ENCODE assay signal across 8 cellular contexts in genomic region chr16:22374311-22375116, GRCh38. TPM values are rescaled to one million over a fixed set of nuclear protein-coding genes. Genes with fewer than 3 reads are reported as not detected.
A peak's percentile ranks its signal among the peaks of the same experiment; 100 is the strongest.
DNase-seq lines count a peak whose midpoint lies in the region; ATAC-seq and TF ChIP-seq lines count a peak whose summit lies in the region.

Gene CDR2, minus strand, starts transcription at chr16:22374619. Its CDS starts 310 bp downstream, at chr16:22374309.

- no peaks in the 10 kb centered on the region for H3K27me3 Mint-ChIP-seq in T-helper 1 cell treated with Interleukin-12 subunit alpha and Interleukin-12 subunit beta and Interleukin-4 antibody, amounts not matched to agents 30 μg/mL and 1 μg/mL, for 36 hours (ENCODE audit: low read depth)

- H3K27ac Mint-ChIP-seq in T-helper 1 cell treated with Interleukin-12 subunit alpha and Interleukin-12 subunit beta and Interleukin-4 antibody, amounts not matched to agents 30 μg/mL and 1 μg/mL, for 36 hours = peak within 1 kb of the TSS; percentile 91

- DNase-seq in NCI-H1694 treated with DMSO at 0.1 percent for 48 hours (lab: John Stamatoyannopoulos, UW) (peak; percentile 91), amniotic epithelial cell (ENCODE audit: low read depth) (peak; percentile 89), left cardiac atrium (peak; percentile 99), posterior vena cava (ENCODE audit: low spot score) (peak; percentile 100), upper lobe of right lung (peak; percentile 99)

- H3K4me1 ChIP-seq in upper lobe of right lung = peaks cover 36% of the 10 kb centered on the region

- H3K9me3 ChIP-seq in upper lobe of right lung = no peaks in the 10 kb centered on the region

- peaks cover 39% of the 10 kb centered on the region for H3K4me1 Mint-ChIP-seq in T-helper 1 cell treated with Interleukin-12 subunit alpha and Interleukin-12 subunit beta and Interleukin-4 antibody, amounts not matched to agents 30 μg/mL and 1 μg/mL, for 36 hours (ENCODE audit: low read depth)

- peak within 1 kb of the TSS; percentile 97 for H3K4me3 Mint-ChIP-seq in T-helper 1 cell treated with Interleukin-12 subunit alpha and Interleukin-12 subunit beta and Interleukin-4 antibody, amounts not matched to agents 30 μg/mL and 1 μg/mL, for 36 hours

- peak within 1 kb of the TSS; percentile 92 for H3K4me3 ChIP-seq in upper lobe of right lung

- ATAC-seq in GM18499 (IDR thresholded peaks at IDR 0.05; ENCODE audit: insufficient read depth, unreplicated experiment) (peak; percentile 62), HG02938 (IDR thresholded peaks at IDR 0.05; ENCODE audit: unreplicated experiment) (peak; percentile 86), left cardiac atrium (peak; percentile 96), upper lobe of right lung (peak; percentile 98)

- peak within 1 kb of the TSS; percentile 88 for H3K27ac ChIP-seq in upper lobe of right lung

- no peaks in the 10 kb centered on the region for H3K9me3 Mint-ChIP-seq in T-helper 1 cell treated with Interleukin-12 subunit alpha and Interleukin-12 subunit beta and Interleukin-4 antibody, amounts not matched to agents 30 μg/mL and 1 μg/mL, for 36 hours

- peaks cover 20% of the 10 kb centered on the region for H3K36me3 Mint-ChIP-seq in T-helper 1 cell treated with Interleukin-12 subunit alpha and Interleukin-12 subunit beta and Interleukin-4 antibody, amounts not matched to agents 30 μg/mL and 1 μg/mL, for 36 hours (ENCODE audit: low read depth)

- no peaks in the 10 kb centered on the region for H3K36me3 ChIP-seq in upper lobe of right lung

- H3K27me3 ChIP-seq in upper lobe of right lung = no peaks in the 10 kb centered on the region

- no peak for TF ChIP-seq CTCF in upper lobe of right lung (IDR thresholded peaks at IDR 0.05)

- intact Hi-C loops in left cardiac atrium (cut with DNase I) = loop anchor here in 1 of 2 donors (10.0 kb wide), 1 partner anchor 50 kb away; no protein-coding TSS in a partner anchor
- intact Hi-C loops in posterior vena cava (cut with DNase I) = no loop called here
- intact Hi-C loops in upper lobe of right lung (cut with DNase I) = no loop called here

RNA-seq across cellular contexts. Expression of gene CDR2, which starts in this region (rescaled TPM):
- total RNA-seq in left cardiac atrium = 10 to 100 TPM in 1 of 2 donors, 1 to 10 TPM in 1; 9.5 to 17.9 TPM
- total RNA-seq in posterior vena cava = 10 to 100 TPM; 28.9 to 40.0 TPM
- 25.2 TPM for total RNA-seq in upper lobe of right lung

Comparison
In these comparisons a context has a peak if more than half of its experiments do, and no peak if none do; other contexts are left out.
1. Peak in every context shown above with its lines: DNase-seq, ATAC-seq, H3K4me3 ChIP-seq and H3K27ac ChIP-seq.